28 cellular contexts compared by ENCODE assay signal in the genomic region with DNA sequence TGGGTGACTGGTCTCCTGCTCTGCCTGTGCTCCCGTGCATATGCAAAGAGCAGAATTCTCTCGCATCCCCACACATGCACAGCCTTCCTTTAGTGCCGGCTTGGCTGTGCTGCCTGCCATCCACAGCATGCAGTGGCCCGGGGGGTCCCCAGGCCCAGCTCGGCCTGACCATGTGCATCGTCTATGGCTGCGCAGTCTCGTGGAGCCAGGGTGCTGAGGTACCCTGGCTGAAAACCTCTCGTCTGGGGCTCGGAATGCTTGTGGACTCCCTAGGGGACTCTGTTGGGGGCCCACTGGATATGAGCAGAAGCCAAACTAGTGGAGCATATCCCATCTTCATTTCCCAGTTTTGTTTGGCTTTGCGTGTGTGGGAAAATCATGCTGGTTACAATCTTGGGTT.
DNase-seq lines count a peak whose midpoint lies in the region; ATAC-seq and TF ChIP-seq lines count a peak whose summit lies in the region.
"Had no signal": no experiment of that assay in that cellular context is flagged by ENCODE, and none has a peak within 500 bp of the region (broad histone marks: within the 10 kb centered on the region; RNA-seq: fewer than 3 reads in every experiment).

No MANE protein-coding gene starts in this region.

- CTCF ChIA-PET in activated CD4-positive, alpha-beta T cell treated with anti-CD3 and anti-CD28 coated beads, Interleukin-2, amount 10 ng/mL, durations not matched to agents 7 days and 5 days (lab: Charles Lee) = no interaction called here

- H3K27ac ChIP-seq in right atrium auricular region (no peak overlapping the region), neural progenitor cell (no peak overlapping the region), aorta (ENCODE audit: low read depth in 1 of 2, low read length in 2 of 2) (no peak overlapping the region)
- H3K27ac ChIP-seq: A549, SJCRH30, tibial nerve had no signal

- no peak overlapping the region for H3K9ac ChIP-seq in neural progenitor cell

- H3K27me3 ChIP-seq in right atrium auricular region (no peaks in the 10 kb centered on the region), neural progenitor cell (no peaks in the 10 kb centered on the region), aorta (ENCODE audit: control insufficient read depth in 1 of 2, insufficient read depth in 2 of 2, low read length in 1 of 2) (no peaks in the 10 kb centered on the region)
- H3K27me3 ChIP-seq: BE2C, heart left ventricle, SJCRH30, tibial nerve had no signal

- intact Hi-C loops in cardiac septum (cut with DNase I) (no loop called here), aorta (cut with DNase I) (no loop called here)

- no peaks in the 10 kb centered on the region for H4K20me1 ChIP-seq in neural progenitor cell (ENCODE audit: low read depth)

- no peaks in the 10 kb centered on the region for H3K4me1 ChIP-seq in right atrium auricular region
- H3K4me1 ChIP-seq in neural progenitor cell = no peaks in the 10 kb centered on the region
- H3K4me1 ChIP-seq in aorta (ENCODE audit: control insufficient read depth in 1 of 2, insufficient read depth in 2 of 2, low read length in 2 of 2) = no peaks in the 10 kb centered on the region
- H3K4me1 ChIP-seq: A549, BE2C, SJCRH30 had no signal

- no peak overlapping the region for H3K4me2 ChIP-seq in neural progenitor cell
- H3K4me2 ChIP-seq: A549 had no signal

- no peaks in the 10 kb centered on the region for H3K9me3 ChIP-seq in right atrium auricular region
- no peaks in the 10 kb centered on the region for H3K9me3 ChIP-seq in neural progenitor cell (ENCODE audit: low read depth)
- H3K9me3 ChIP-seq in aorta (ENCODE audit: control insufficient read depth, low read length) = no peaks in the 10 kb centered on the region
- H3K9me3 ChIP-seq: A549, BE2C, heart left ventricle, SJCRH30, tibial nerve had no signal

- POLR2A ChIA-PET in activated CD4-positive, alpha-beta T cell treated with anti-CD3 and anti-CD28 coated beads, Interleukin-2, amount 10 ng/mL, durations not matched to agents 7 days and 5 days (lab: Charles Lee) = no interaction called here

- peaks cover 37% of the 10 kb centered on the region for H3K4me1 Mint-ChIP-seq in neural progenitor cell
- H3K4me1 Mint-ChIP-seq in activated CD4-positive, alpha-beta T cell treated with anti-CD3 and anti-CD28 coated beads, Interleukin-2, amount 10 ng/mL, durations not matched to agents 7 days and 5 days = no peaks in the 10 kb centered on the region
- H3K4me1 Mint-ChIP-seq: central memory CD8-positive, alpha-beta T cell; naive thymus-derived CD8-positive, alpha-beta T cell; stimulated activated naive CD8-positive, alpha-beta T cell treated with anti-CD3 and anti-CD28 coated beads, Interleukin-15, amount 100 ng/mL, for 72 hours; T-cell had no signal

- peaks cover 10% of the 10 kb centered on the region for H3K9me3 Mint-ChIP-seq in neural progenitor cell
- no peaks in the 10 kb centered on the region for H3K9me3 Mint-ChIP-seq in activated CD4-positive, alpha-beta T cell treated with anti-CD3 and anti-CD28 coated beads, Interleukin-2, amount 10 ng/mL, durations not matched to agents 7 days and 5 days
- H3K9me3 Mint-ChIP-seq: activated T-cell treated with anti-CD3 and anti-CD28 coated beads, Interleukin-2, amount 50 U/mL, for 4 hours; central memory CD8-positive, alpha-beta T cell; naive thymus-derived CD8-positive, alpha-beta T cell; stimulated activated naive CD8-positive, alpha-beta T cell treated with anti-CD3 and anti-CD28 coated beads, Interleukin-15, amount 100 ng/mL, for 72 hours; T-cell had no signal

- H2AFZ ChIP-seq in neural progenitor cell (replicated peaks) = no peak overlapping the region

- peaks cover 9% of the 10 kb centered on the region for H3K27me3 Mint-ChIP-seq in neural progenitor cell (ENCODE audit: insufficient read depth, low read depth)
- H3K27me3 Mint-ChIP-seq in activated CD4-positive, alpha-beta T cell treated with anti-CD3 and anti-CD28 coated beads, Interleukin-2, amount 10 ng/mL, durations not matched to agents 7 days and 5 days = peaks cover 2% of the 10 kb centered on the region

- DNase-seq in cardiac septum (ENCODE audit: low spot score) = peak; percentile 49
- no peak for DNase-seq in right atrium auricular region (ENCODE audit: low spot score)
- peak; percentile 45 for DNase-seq in fibroblast of peridontal ligament (ENCODE audit: extremely low read depth)
- no peak for DNase-seq in neural progenitor cell (ENCODE audit: low spot score)
- DNase-seq in aorta = peak; percentile 26 to 73
- no peak for DNase-seq in activated CD4-positive, alpha-beta T cell treated with anti-CD3 and anti-CD28 coated beads, Interleukin-2, amount 10 ng/mL, durations not matched to agents 7 days and 5 days
- DNase-seq: activated CD4-positive, alpha-beta T cell treated with anti-CD3 and anti-CD28 coated beads for 1 hour; activated CD8-positive, alpha-beta memory T cell treated with anti-CD3 and anti-CD28 coated beads for 24 hours; activated naive CD4-positive, alpha-beta T cell treated with Interleukin-2 at 50 U/mL for 16 hours; activated T-cell treated with anti-CD3 and anti-CD28 coated beads, Interleukin-2, amount 50 U/mL, for 4 hours; BE2C; DND-41; left cardiac atrium; NCI-H1048; NCI-H1694 treated with DMSO at 0.1 percent for 48 hours; NCI-H526; SJCRH30; stimulated activated naive CD8-positive, alpha-beta T cell treated with anti-CD3 and anti-CD28 coated beads, Interleukin-15, amount 100 ng/mL, for 72 hours; T-cell had no signal

- no peak for TF ChIP-seq CTCF in right atrium auricular region (IDR thresholded peaks at IDR 0.05)
- no peak for TF ChIP-seq CTCF in neural progenitor cell (IDR thresholded peaks at IDR 0.05)

- no peaks in the 10 kb centered on the region for H3K79me2 ChIP-seq in neural progenitor cell (ENCODE audit: low read depth)

- H3K36me3 ChIP-seq in right atrium auricular region (no peaks in the 10 kb centered on the region), neural progenitor cell (no peaks in the 10 kb centered on the region), aorta (ENCODE audit: control insufficient read depth in 1 of 2, insufficient read depth in 2 of 2, low read length in 1 of 2) (no peaks in the 10 kb centered on the region)
- H3K36me3 ChIP-seq: BE2C, heart left ventricle, SJCRH30, tibial nerve had no signal

- H3F3A ChIP-seq in neural progenitor cell (ENCODE audit: low read depth) = no peaks in the 10 kb centered on the region

- H3K4me3 Mint-ChIP-seq in neural progenitor cell = no peak overlapping the region
- no peak overlapping the region for H3K4me3 Mint-ChIP-seq in activated CD4-positive, alpha-beta T cell treated with anti-CD3 and anti-CD28 coated beads, Interleukin-2, amount 10 ng/mL, durations not matched to agents 7 days and 5 days
- H3K4me3 Mint-ChIP-seq: activated T-cell treated with anti-CD3 and anti-CD28 coated beads, Interleukin-2, amount 50 U/mL, for 4 hours; central memory CD8-positive, alpha-beta T cell; naive thymus-derived CD8-positive, alpha-beta T cell; stimulated activated naive CD8-positive, alpha-beta T cell treated with anti-CD3 and anti-CD28 coated beads, Interleukin-15, amount 100 ng/mL, for 72 hours; T-cell had no signal

- WGBS in aorta, 2 donors = 13 to 14% methylated on average over 11 of the region's 11 CpGs

- H3K27ac Mint-ChIP-seq in neural progenitor cell = peak overlapping the region; percentile 80
- no peak overlapping the region for H3K27ac Mint-ChIP-seq in activated CD4-positive, alpha-beta T cell treated with anti-CD3 and anti-CD28 coated beads, Interleukin-2, amount 10 ng/mL, durations not matched to agents 7 days and 5 days
- H3K27ac Mint-ChIP-seq: naive thymus-derived CD8-positive, alpha-beta T cell; stimulated activated naive CD8-positive, alpha-beta T cell treated with anti-CD3 and anti-CD28 coated beads, Interleukin-15, amount 100 ng/mL, for 72 hours; T-cell had no signal

- no peaks in the 10 kb centered on the region for H3K36me3 Mint-ChIP-seq in neural progenitor cell
- no peaks in the 10 kb centered on the region for H3K36me3 Mint-ChIP-seq in activated CD4-positive, alpha-beta T cell treated with anti-CD3 and anti-CD28 coated beads, Interleukin-2, amount 10 ng/mL, durations not matched to agents 7 days and 5 days (ENCODE audit: low read depth)
- H3K36me3 Mint-ChIP-seq: naive thymus-derived CD8-positive, alpha-beta T cell; T-cell had no signal

- peak; percentile 40 for ATAC-seq in aorta (ENCODE audit: low FRiP score)
- ATAC-seq in GM21717 (IDR thresholded peaks at IDR 0.05; ENCODE audit: unreplicated experiment) = no peak
- ATAC-seq in esophagus mucosa = no peak
- ATAC-seq: A549; activated T-cell treated with anti-CD3 and anti-CD28 coated beads, Interleukin-2, amount 50 U/mL, for 4 hours; HCT116; heart left ventricle; naive thymus-derived CD8-positive, alpha-beta T cell; Panc1; stimulated activated naive CD8-positive, alpha-beta T cell treated with anti-CD3 and anti-CD28 coated beads, Interleukin-15, amount 100 ng/mL, for 72 hours; T-cell had no signal

- H3K4me3 ChIP-seq in right atrium auricular region = no peak overlapping the region
- H3K4me3 ChIP-seq in neural progenitor cell = no peak overlapping the region
- H3K4me3 ChIP-seq in aorta (ENCODE audit: low read length in 2 of 2) = no peak overlapping the region
- H3K4me3 ChIP-seq: A549, heart left ventricle, SJCRH30, tibial nerve had no signal

Comparison
In these comparisons a context has a peak if more than half of its experiments do, and no peak if none do; other contexts are left out.
1. DNase-seq: peak in cardiac septum (single experiment), fibroblast of peridontal ligament (single experiment) and aorta (2 of 2); none in right atrium auricular region (single experiment), neural progenitor cell (single experiment) and activated CD4-positive, alpha-beta T cell treated with anti-CD3 and anti-CD28 coated beads, Interleukin-2, amount 10 ng/mL, durations not matched to agents 7 days and 5 days (single experiment).